Comparison of ENCODE assay signal across 10 cellular contexts in genomic region chr3:109685084-109686079, GRCh38.
DNase-seq lines count a peak whose midpoint lies in the region; ATAC-seq and TF ChIP-seq lines count a peak whose summit lies in the region.
"Had no signal": no experiment of that assay in that cellular context is flagged by ENCODE, and none has a peak within 500 bp of the region (broad histone marks: within the 10 kb centered on the region; RNA-seq: fewer than 3 reads in every experiment).

No MANE protein-coding gene starts in this region.

- H3F3A ChIP-seq in PC-9 (ENCODE audit: insufficient read depth, low read depth), result peaks cover 9% of the 10 kb centered on the region; the same call in 1 of the 2 replicates

- H3K79me2 ChIP-seq in PC-9 (ENCODE audit: low read depth), result no peaks in the 10 kb centered on the region
- no peaks in the 10 kb centered on the region for H3K79me2 ChIP-seq in trophoblast cell (ENCODE audit: control insufficient read depth, insufficient read depth, low read length, poor library complexity)

- no CpG with 5 or more reads among the region's 5 CpGs for WGBS in trophoblast cell (ENCODE audit: extremely low coverage, insufficient coverage, insufficient read length)

- CTCF ChIA-PET in PC-9 (lab: Charles Lee), result interaction anchor here (1.1 kb wide), 1 partner anchor 131 kb away, joined by 3 read pairs; no protein-coding TSS in a partner anchor
- CTCF ChIA-PET in activated CD4-positive, alpha-beta memory T cell treated with anti-CD3 and anti-CD28 coated beads for 36 hours (lab: Charles Lee), result interaction anchor here (0.9 kb wide), 1 partner anchor 629 kb away, joined by 3 read pairs; no protein-coding TSS in a partner anchor

- H2AFZ ChIP-seq in PC-9 (no peak overlapping the region), trophoblast cell (ENCODE audit: insufficient read depth, low read length, poor library complexity) (no peak overlapping the region)

- H3K27me3 Mint-ChIP-seq in activated CD4-positive, alpha-beta memory T cell treated with anti-CD3 and anti-CD28 coated beads for 36 hours, result no peaks in the 10 kb centered on the region
- no peaks in the 10 kb centered on the region for H3K27me3 Mint-ChIP-seq in T-helper 17 cell

- DNase-seq in COLO829 (ENCODE audit: low spot score) (peak; percentile 89), PC-9 (peak; percentile 87 to 89), fibroblast of mammary gland (ENCODE audit: low read depth) (peak; percentile 99), trophoblast cell (peak; percentile 30 to 42), RPMI8226 (no peak), T-helper 17 cell (no peak)
- DNase-seq in activated CD4-positive, alpha-beta memory T cell treated with anti-CD3 and anti-CD28 coated beads for 36 hours, result no peak
- no peak for DNase-seq in activated effector memory CD4-positive, alpha-beta T cell treated with Interleukin-2 at 50 U/mL for 16 hours
- DNase-seq: stimulated activated CD4-positive, alpha-beta T cell treated with anti-CD3 and anti-CD28 coated beads, Interleukin-2, amount 100 ng/mL, for 48 hours had no signal

- H3K36me3 Mint-ChIP-seq in activated CD4-positive, alpha-beta memory T cell treated with anti-CD3 and anti-CD28 coated beads for 36 hours, result no peaks in the 10 kb centered on the region
- H3K36me3 Mint-ChIP-seq in T-helper 17 cell (ENCODE audit: low read depth), result no peaks in the 10 kb centered on the region

- H3K9me3 ChIP-seq in PC-9 (ENCODE audit: insufficient read depth, low read depth), result peaks cover 9% of the 10 kb centered on the region; the same call in 1 of the 2 replicates
- peaks cover 2% of the 10 kb centered on the region for H3K9me3 ChIP-seq in trophoblast cell (ENCODE audit: insufficient read depth, low read depth, low read length)
- no peaks in the 10 kb centered on the region for H3K9me3 ChIP-seq in T-helper 17 cell (ENCODE audit: control insufficient read depth, low read length, poor library complexity, severe bottlenecking)

- H4K91ac ChIP-seq in trophoblast cell (ENCODE audit: low read depth, low read length), result no peak overlapping the region

- no peak for ATAC-seq in T-helper 17 cell

- no peaks in the 10 kb centered on the region for H3K79me1 ChIP-seq in trophoblast cell (ENCODE audit: low read length)

- no peak overlapping the region for H4K12ac ChIP-seq in trophoblast cell (ENCODE audit: low read depth, low read length)

- no peak overlapping the region for H3K23ac ChIP-seq in trophoblast cell (ENCODE audit: low read length)

- no peak overlapping the region for H3K9ac ChIP-seq in trophoblast cell (ENCODE audit: low read length)

- H3K14ac ChIP-seq in trophoblast cell (ENCODE audit: low read length), result no peak overlapping the region

- peaks cover 5% of the 10 kb centered on the region for H3K9me3 Mint-ChIP-seq in activated CD4-positive, alpha-beta memory T cell treated with anti-CD3 and anti-CD28 coated beads for 36 hours

- TF ChIP-seq CTCF in PC-9 (conservative IDR thresholded peaks at IDR 0.05), result no peak
- no peak for TF ChIP-seq CTCF in fibroblast of mammary gland (conservative IDR thresholded peaks at IDR 0.05; ENCODE audit: control insufficient read depth, insufficient read depth, low read depth, low read length)

- H2BK12ac ChIP-seq in trophoblast cell (ENCODE audit: low read length), result no peak overlapping the region

- no peak overlapping the region for H2BK5ac ChIP-seq in trophoblast cell (ENCODE audit: low read depth, low read length, poor library complexity)

- H3K36me3 ChIP-seq in PC-9 (ENCODE audit: low read depth) (no peaks in the 10 kb centered on the region), trophoblast cell (ENCODE audit: control insufficient read depth in 1 of 2, insufficient read depth in 2 of 2, low read length in 2 of 2) (no peaks in the 10 kb centered on the region)

- no peak overlapping the region for H3K4me3 Mint-ChIP-seq in activated CD4-positive, alpha-beta memory T cell treated with anti-CD3 and anti-CD28 coated beads for 36 hours
- H3K4me3 Mint-ChIP-seq in T-helper 17 cell, result no peak overlapping the region

- H3K27me3 ChIP-seq in PC-9 (ENCODE audit: insufficient read depth, low read depth) (no peaks in the 10 kb centered on the region), trophoblast cell (ENCODE audit: insufficient read depth, low read length) (no peaks in the 10 kb centered on the region)

- no TSS peak for BruUV-seq in PC-9 (replicated peaks; lab: Mats Ljungman, UMichigan)

- no peak overlapping the region for H3K27ac Mint-ChIP-seq in activated CD4-positive, alpha-beta memory T cell treated with anti-CD3 and anti-CD28 coated beads for 36 hours
- no peak overlapping the region for H3K27ac Mint-ChIP-seq in T-helper 17 cell

- no peak overlapping the region for H2BK120ac ChIP-seq in trophoblast cell (ENCODE audit: insufficient read depth, low read length, poor library complexity)

- H3K18ac ChIP-seq in trophoblast cell (ENCODE audit: low read length), result no peak overlapping the region

- H3K4me1 Mint-ChIP-seq in activated CD4-positive, alpha-beta memory T cell treated with anti-CD3 and anti-CD28 coated beads for 36 hours (ENCODE audit: low read depth), result no peaks in the 10 kb centered on the region
- no peaks in the 10 kb centered on the region for H3K4me1 Mint-ChIP-seq in T-helper 17 cell

- no peaks in the 10 kb centered on the region for H3K9me2 ChIP-seq in PC-9 (ENCODE audit: insufficient read depth)

- no peak overlapping the region for H2AK5ac ChIP-seq in trophoblast cell (ENCODE audit: low read length)

- H3K4me3 ChIP-seq in PC-9 (no peak overlapping the region), fibroblast of mammary gland (ENCODE audit: control insufficient read depth, low read depth, low read length) (no peak overlapping the region), trophoblast cell (ENCODE audit: low read depth, low read length) (no peak overlapping the region)

- H4K20me1 ChIP-seq in PC-9 (ENCODE audit: insufficient read depth), result no peaks in the 10 kb centered on the region

- intact Hi-C loops in PC-9 (cut with micrococcal nuclease; ENCODE audit: unreplicated experiment), result loop anchor here (1.0 to 5.0 kb wide), 2 partner anchors 42 to 133 kb away; no protein-coding TSS in a partner anchor
- intact Hi-C loops in activated CD4-positive, alpha-beta memory T cell treated with anti-CD3 and anti-CD28 coated beads for 36 hours (cut with micrococcal nuclease), result no loop called here

- H3K27ac ChIP-seq in PC-9 (peak overlapping the region; percentile 31; the same call in 1 of the 2 replicates), trophoblast cell (ENCODE audit: low read depth, low read length) (no peak overlapping the region)
- H3K27ac ChIP-seq: VCaP had no signal

- H4K8ac ChIP-seq in trophoblast cell (ENCODE audit: low read depth, low read length), result no peak overlapping the region

- POLR2A ChIA-PET in PC-9 (lab: Charles Lee; ENCODE audit: unreplicated experiment), result interaction anchor here (0.6 kb wide), 2 partner anchors 1095 to 1844 kb away, joined by 4 to 6 read pairs; no protein-coding TSS in a partner anchor
- POLR2A ChIA-PET in activated CD4-positive, alpha-beta memory T cell treated with anti-CD3 and anti-CD28 coated beads for 36 hours (lab: Charles Lee), result no interaction called here

- H3K4me1 ChIP-seq in PC-9 (replicated peaks; ENCODE audit: insufficient read depth), result peaks cover 13% of the 10 kb centered on the region
- H3K4me1 ChIP-seq in trophoblast cell (ENCODE audit: control insufficient read depth in 1 of 2, insufficient read depth in 2 of 2, low read length in 2 of 2), result no peaks in the 10 kb centered on the region

- H3K4ac ChIP-seq in trophoblast cell (ENCODE audit: low read depth, low read length), result no peak overlapping the region

- H3K4me2 ChIP-seq in PC-9 (peak overlapping the region; percentile 20), trophoblast cell (ENCODE audit: low read length) (no peak overlapping the region)

Comparison
In these comparisons a context has a peak if more than half of its experiments do, and no peak if none do; other contexts are left out.
1. DNase-seq: peak in COLO829 (single experiment), PC-9 (2 of 2), fibroblast of mammary gland (single experiment) and trophoblast cell (2 of 2); none in RPMI8226 (single experiment), activated CD4-positive, alpha-beta memory T cell treated with anti-CD3 and anti-CD28 coated beads for 36 hours (single experiment), T-helper 17 cell (0 of 3) and activated effector memory CD4-positive, alpha-beta T cell treated with Interleukin-2 at 50 U/mL for 16 hours (single experiment).